In the genomic region with DNA sequence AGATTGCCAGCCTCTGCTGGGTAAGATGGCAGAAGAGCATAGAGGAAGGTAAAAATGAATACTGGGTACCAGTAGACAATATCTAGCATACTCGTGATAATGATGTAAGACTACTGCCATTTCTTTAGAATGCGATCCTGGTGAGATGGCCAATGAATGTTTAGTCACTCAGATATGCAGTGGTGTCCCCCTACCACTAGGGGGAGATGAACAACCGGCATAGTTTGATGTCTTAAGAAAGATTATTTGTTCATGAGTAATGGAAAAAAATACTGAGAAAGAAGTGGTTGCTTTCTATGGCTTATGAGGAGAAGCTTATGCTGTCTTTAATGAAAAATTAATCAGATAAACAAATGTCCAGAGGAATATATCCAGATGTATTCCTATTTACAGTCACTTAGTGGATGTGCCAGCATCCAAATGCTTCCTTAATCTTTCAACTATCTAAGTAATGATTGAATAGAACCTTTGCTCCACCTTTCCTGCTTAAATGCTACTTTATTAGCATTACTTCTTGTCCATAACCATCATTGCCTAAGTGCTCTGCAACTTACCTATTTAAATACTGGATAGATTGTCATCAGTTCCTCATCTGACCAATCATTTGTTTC, we compare ENCODE assay signal across 8 cellular contexts.
DNase-seq lines count a peak whose midpoint lies in the region; ATAC-seq and TF ChIP-seq lines count a peak whose summit lies in the region.

No MANE protein-coding gene starts in this region.

- no peaks in the 10 kb centered on the region for H3K27me3 ChIP-seq in foreskin keratinocyte
- no peaks in the 10 kb centered on the region for H3K27me3 ChIP-seq in ovary

- peak; percentile 87 for ATAC-seq in GM19328 (IDR thresholded peaks at IDR 0.05; ENCODE audit: unreplicated experiment)
- peak; percentile 93 for ATAC-seq in HG03342 (IDR thresholded peaks at IDR 0.05; ENCODE audit: unreplicated experiment)
- ATAC-seq in foreskin keratinocyte = peak; percentile 86

- WGBS in ovary, 3 donors = 17 to 20% (median 20%) methylated on average over 3 of the region's 3 CpGs

- DNase-seq in DMS 273 (lab: John Stamatoyannopoulos, UW; ENCODE audit: unreplicated experiment) (peak; percentile 79), NCI-H446 treated with DMSO at 0.1 percent for 48 hours (lab: John Stamatoyannopoulos, UW) (peak; percentile 66), foreskin keratinocyte (peak; percentile 24 to 58), ovary (peak in 3 of 5 donors; percentile 15 to 55 (median 25))
- peak; percentile 28 for DNase-seq in activated CD8-positive, alpha-beta memory T cell treated with anti-CD3 and anti-CD28 coated beads, Interleukin-2, amount 50 U/mL, for 4 hours
- DNase-seq in activated CD4-positive, CD25-positive, alpha-beta regulatory T cell treated with anti-CD3 and anti-CD28 coated beads, Interleukin-2, amount 50 U/mL, for 72 hours = no peak

- no peaks in the 10 kb centered on the region for H3K4me1 ChIP-seq in foreskin keratinocyte
- no peaks in the 10 kb centered on the region for H3K4me1 ChIP-seq in ovary (ENCODE audit: insufficient read depth)

- H3K9me3 ChIP-seq in ovary = no peaks in the 10 kb centered on the region

- no peak for TF ChIP-seq EP300 in ovary (IDR thresholded peaks at IDR 0.05)

- peak; percentile 84 for TF ChIP-seq CTCF in foreskin keratinocyte (conservative IDR thresholded peaks at IDR 0.05)
- TF ChIP-seq CTCF in ovary (IDR thresholded peaks at IDR 0.05) = peak; percentile 51 to 65 (median 60)

- no peak overlapping the region for H3K4me3 ChIP-seq in ovary

- H3K27ac ChIP-seq in foreskin keratinocyte (no peak overlapping the region), ovary (no peak overlapping the region)

- TF ChIP-seq POLR2A in ovary (IDR thresholded peaks at IDR 0.05) = no peak

- H3K36me3 ChIP-seq in ovary = no peaks in the 10 kb centered on the region

- intact Hi-C loops in ovary (cut with DNase I) = loop anchor here in 1 of 4 donors (10.0 kb wide), 1 partner anchor 794 kb away; no protein-coding TSS in a partner anchor
